In the genomic region with DNA sequence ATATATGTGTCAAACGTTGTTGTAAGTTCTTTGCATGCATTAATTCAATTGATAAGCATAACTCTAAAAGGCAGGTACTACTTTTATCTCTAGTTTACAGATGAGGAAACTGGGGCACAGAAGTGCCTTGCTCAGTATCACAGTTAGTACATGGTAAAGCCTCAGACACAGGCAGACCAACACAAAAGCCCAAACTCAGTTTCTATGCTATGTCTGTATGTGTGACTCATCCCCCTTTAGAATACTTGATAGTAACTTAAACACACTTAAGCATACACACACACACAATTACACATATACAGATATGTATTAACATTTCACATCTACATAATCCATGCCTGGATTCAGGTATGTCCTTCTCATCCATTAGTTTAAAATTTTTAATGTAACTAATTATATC, we compare ENCODE assay signal across 8 cellular contexts.
DNase-seq lines count a peak whose midpoint lies in the region; ATAC-seq and TF ChIP-seq lines count a peak whose summit lies in the region.

No MANE protein-coding gene starts in this region.

- peak; percentile 76 for DNase-seq in astrocyte of the spinal cord (ENCODE audit: low read depth, low spot score)
- no peak for DNase-seq in natural killer cell treated with Interleukin-12 subunit alpha and Interleukin-12 subunit beta and Interleukin-15 and Interleukin-18, amount 100 ng/mL, for 72 hours (ENCODE audit: low spot score)
- DNase-seq in NCI-H1694 treated with DMSO at 0.1 percent for 48 hours (lab: John Stamatoyannopoulos, UW) = no peak
- DNase-seq in RPMI8226 = no peak
- no peak for DNase-seq in activated naive CD4-positive, alpha-beta T cell treated with anti-CD3 and anti-CD28 coated beads, Interleukin-2, amount 50 U/mL, for 16 hours

- in situ Hi-C loops in astrocyte of the spinal cord (cut with HindIII; ENCODE audit: low sequenced_read_pairs) = no loop called here

- peaks cover 21 to 38% of the 10 kb centered on the region in 2 donors for H3K4me1 Mint-ChIP-seq in natural killer cell treated with Interleukin-12 subunit alpha and Interleukin-12 subunit beta and Interleukin-15 and Interleukin-18, amount 100 ng/mL, for 72 hours (ENCODE audit: low read depth in 2 of 2)

- peaks cover 6% of the 10 kb centered on the region for H3K9me3 Mint-ChIP-seq in natural killer cell treated with Interleukin-12 subunit alpha and Interleukin-12 subunit beta and Interleukin-15 and Interleukin-18, amount 100 ng/mL, for 72 hours

- H3K4me3 ChIP-seq in astrocyte of the spinal cord (ENCODE audit: low read depth, low read length) = no peak overlapping the region

- ATAC-seq in GM18861 (IDR thresholded peaks at IDR 0.05; ENCODE audit: unreplicated experiment) = peak; percentile 52
- ATAC-seq in HG03280 (IDR thresholded peaks at IDR 0.05; ENCODE audit: unreplicated experiment) = peak; percentile 45
- ATAC-seq in natural killer cell treated with Interleukin-12 subunit alpha and Interleukin-12 subunit beta and Interleukin-15 and Interleukin-18, amount 100 ng/mL, for 72 hours = peak; percentile 87 to 91
- no peak for ATAC-seq in HG02970 (IDR thresholded peaks at IDR 0.05; ENCODE audit: low FRiP score, unreplicated experiment)

- peak overlapping the region; percentile 80 for H3K4me3 Mint-ChIP-seq in natural killer cell treated with Interleukin-12 subunit alpha and Interleukin-12 subunit beta and Interleukin-15 and Interleukin-18, amount 100 ng/mL, for 72 hours

- peaks cover 6% of the 10 kb centered on the region for H3K36me3 Mint-ChIP-seq in natural killer cell treated with Interleukin-12 subunit alpha and Interleukin-12 subunit beta and Interleukin-15 and Interleukin-18, amount 100 ng/mL, for 72 hours

- TF ChIP-seq CTCF in astrocyte of the spinal cord (IDR thresholded peaks at IDR 0.05; ENCODE audit: low read depth, low read length) = no peak

- peak overlapping the region; percentile 89 to 93 for H3K27ac Mint-ChIP-seq in natural killer cell treated with Interleukin-12 subunit alpha and Interleukin-12 subunit beta and Interleukin-15 and Interleukin-18, amount 100 ng/mL, for 72 hours

- H3K27me3 Mint-ChIP-seq in natural killer cell treated with Interleukin-12 subunit alpha and Interleukin-12 subunit beta and Interleukin-15 and Interleukin-18, amount 100 ng/mL, for 72 hours = peaks cover 2 to 10% of the 10 kb centered on the region in 2 donors
